In the genomic region with DNA sequence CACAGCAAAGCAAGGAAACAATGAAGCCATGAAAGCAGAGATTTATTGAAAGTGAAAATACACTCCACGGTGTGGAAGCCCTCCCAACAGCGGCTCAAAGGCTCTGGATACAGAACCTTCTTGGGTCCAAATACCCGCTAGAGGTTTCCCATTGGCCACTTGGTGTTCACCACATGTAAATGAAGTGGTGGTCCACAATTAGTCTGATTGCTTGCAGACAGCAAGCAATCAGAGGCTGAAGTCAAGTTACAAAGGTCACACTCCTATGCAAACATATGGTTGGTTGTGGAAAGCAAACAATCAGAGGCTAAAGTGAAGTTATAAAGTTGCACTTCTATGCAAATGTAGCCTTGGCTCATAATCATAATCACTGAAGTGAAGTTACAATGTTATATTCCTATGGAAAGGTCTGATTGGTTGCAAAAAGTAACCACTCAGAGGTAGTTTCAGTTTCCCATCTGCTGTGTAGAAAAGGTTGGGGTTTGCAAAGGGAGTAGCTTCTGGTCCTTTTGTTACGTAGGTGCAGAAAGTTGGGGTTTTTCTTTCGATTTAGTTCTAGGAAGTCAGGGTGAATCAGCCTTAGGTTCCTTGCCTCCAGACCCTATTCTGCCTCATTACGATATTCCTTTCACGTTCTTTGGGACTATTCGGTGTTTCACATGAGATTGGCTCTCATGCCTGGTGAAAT, we compare ENCODE assay signal across 8 cellular contexts. TPM values are rescaled to one million over a fixed set of nuclear protein-coding genes. Genes with fewer than 3 reads are reported as not detected.
DNase-seq lines count a peak whose midpoint lies in the region; ATAC-seq lines count a peak whose summit lies in the region.

No MANE protein-coding gene starts in this region.

- ATAC-seq in GM18498 (IDR thresholded peaks at IDR 0.05; ENCODE audit: unreplicated experiment) (peak; percentile 95), GM21619 (IDR thresholded peaks at IDR 0.05; ENCODE audit: unreplicated experiment) (peak; percentile 91)
- peak; percentile 98 for ATAC-seq in effector memory CD8-positive, alpha-beta T cell (replicated peaks)

- H3K27me3 Mint-ChIP-seq in effector memory CD8-positive, alpha-beta T cell = no peaks in the 10 kb centered on the region

- DNase-seq in M059J (ENCODE audit: low read depth) (peak; percentile 54), NCI-H2227 treated with DMSO at 0.1 percent for 48 hours (lab: John Stamatoyannopoulos, UW) (no peak), NCI-H2107 (lab: John Stamatoyannopoulos, UW) (no peak), UCSD-AML1 (lab: John Stamatoyannopoulos, UW; ENCODE audit: unreplicated experiment) (no peak), NCI-H128 (lab: John Stamatoyannopoulos, UW; ENCODE audit: unreplicated experiment) (no peak)
- DNase-seq in effector memory CD8-positive, alpha-beta T cell = peak; percentile 38 to 55 (median 42)

- H3K27ac Mint-ChIP-seq in effector memory CD8-positive, alpha-beta T cell = peak overlapping the region; percentile 94 to 96

- H3K4me1 Mint-ChIP-seq in effector memory CD8-positive, alpha-beta T cell (ENCODE audit: low read depth in 2 of 2) = peaks cover 2 to 13% of the 10 kb centered on the region in 2 donors

- H3K4me3 Mint-ChIP-seq in effector memory CD8-positive, alpha-beta T cell = peak overlapping the region; percentile 61 to 72

- peaks cover 3% of the 10 kb centered on the region for H3K36me3 Mint-ChIP-seq in effector memory CD8-positive, alpha-beta T cell (ENCODE audit: insufficient read depth)

- H3K9me3 Mint-ChIP-seq in effector memory CD8-positive, alpha-beta T cell = peaks cover 0 to 1% of the 10 kb centered on the region in 2 donors

RNA-seq across cellular contexts. Expression of a gene that starts 36.8 kb away (rescaled TPM):
- 17.7 and 23.6 TPM in 2 replicates for total RNA-seq in M059J (2014; rRNA removed; shearing (Covaris generic))

Comparison
In these comparisons a context has a peak if more than half of its experiments do, and no peak if none do; other contexts are left out.
1. DNase-seq: peak in M059J (single experiment) and effector memory CD8-positive, alpha-beta T cell (3 of 3); none in NCI-H2227 treated with DMSO at 0.1 percent for 48 hours (single experiment), NCI-H2107 (single experiment), UCSD-AML1 (single experiment) and NCI-H128 (single experiment).
2. Peak in every context shown above with its lines, with median percentiles within 50 percentile points of each other: ATAC-seq.